Comparison of ENCODE assay signal across 8 cellular contexts in genomic region chr10:84665883-84666463, GRCh38.
DNase-seq lines count a peak whose midpoint lies in the region; ATAC-seq, FAIRE-seq and TF ChIP-seq lines count a peak whose summit lies in the region.

No MANE protein-coding gene starts in this region.

- peak; percentile 52 for TF ChIP-seq CTCF in CD14-positive monocyte (IDR thresholded peaks at IDR 0.05)
- no peak for TF ChIP-seq CTCF in omental fat pad (IDR thresholded peaks at IDR 0.05)

- POLR2A ChIA-PET in activated CD8-positive, alpha-beta T cell treated with anti-CD3 and anti-CD28 coated beads, Interleukin-2, amount 10 ng/mL, durations not matched to agents 7 days and 5 days (lab: Charles Lee), result no interaction called here

- peaks cover 0 to 2% (median 0%) of the 10 kb centered on the region in 7 donors for H3K9me3 Mint-ChIP-seq in CD14-positive monocyte
- H3K9me3 Mint-ChIP-seq in activated CD8-positive, alpha-beta T cell treated with anti-CD3 and anti-CD28 coated beads, Interleukin-2, amount 10 ng/mL, durations not matched to agents 7 days and 5 days (ENCODE audit: insufficient read depth), result no peaks in the 10 kb centered on the region

- no peak overlapping the region for H3K27ac Mint-ChIP-seq in CD14-positive monocyte
- no peak overlapping the region for H3K27ac Mint-ChIP-seq in activated CD8-positive, alpha-beta T cell treated with anti-CD3 and anti-CD28 coated beads, Interleukin-2, amount 10 ng/mL, durations not matched to agents 7 days and 5 days

- no peaks in the 10 kb centered on the region for H3K36me3 Mint-ChIP-seq in CD14-positive monocyte
- H3K36me3 Mint-ChIP-seq in activated CD8-positive, alpha-beta T cell treated with anti-CD3 and anti-CD28 coated beads, Interleukin-2, amount 10 ng/mL, durations not matched to agents 7 days and 5 days (ENCODE audit: low read depth), result no peaks in the 10 kb centered on the region

- DNase-seq in CD14-positive monocyte (ENCODE audit: low spot score), result no peak
- peak; percentile 18 for DNase-seq in GM19239 (ENCODE audit: insufficient read length, low spot score)
- peak; percentile 68 for DNase-seq in HT-29 (ENCODE audit: low spot score)
- peak; percentile 35 for DNase-seq in activated CD8-positive, alpha-beta T cell treated with anti-CD3 and anti-CD28 coated beads, Interleukin-2, amount 10 ng/mL, durations not matched to agents 7 days and 5 days
- DNase-seq in stimulated activated CD4-positive, alpha-beta T cell treated with anti-CD3 and anti-CD28 coated beads, Interleukin-1b, Interleukin-23, amount 100 ng/mL, for 48 hours, result peak; percentile 11
- DNase-seq in NCI-H1092 (lab: John Stamatoyannopoulos, UW), result no peak
- no peak for DNase-seq in AG08396 (ENCODE audit: low spot score)
- DNase-seq in omental fat pad (ENCODE audit: low spot score), result no peak

- H3K4me1 Mint-ChIP-seq in CD14-positive monocyte, result no peaks in the 10 kb centered on the region
- H3K4me1 Mint-ChIP-seq in activated CD8-positive, alpha-beta T cell treated with anti-CD3 and anti-CD28 coated beads, Interleukin-2, amount 10 ng/mL, durations not matched to agents 7 days and 5 days (ENCODE audit: low read depth), result peaks cover 2% of the 10 kb centered on the region

- H3K4me3 Mint-ChIP-seq in CD14-positive monocyte, result no peak overlapping the region
- H3K4me3 Mint-ChIP-seq in activated CD8-positive, alpha-beta T cell treated with anti-CD3 and anti-CD28 coated beads, Interleukin-2, amount 10 ng/mL, durations not matched to agents 7 days and 5 days, result no peak overlapping the region

- no peaks in the 10 kb centered on the region for H3K27me3 Mint-ChIP-seq in CD14-positive monocyte (ENCODE audit: low read depth in 3 of 3)
- peaks cover 3% of the 10 kb centered on the region for H3K27me3 Mint-ChIP-seq in activated CD8-positive, alpha-beta T cell treated with anti-CD3 and anti-CD28 coated beads, Interleukin-2, amount 10 ng/mL, durations not matched to agents 7 days and 5 days (ENCODE audit: low read depth)

- CTCF ChIA-PET in activated CD8-positive, alpha-beta T cell treated with anti-CD3 and anti-CD28 coated beads, Interleukin-2, amount 10 ng/mL, durations not matched to agents 7 days and 5 days (lab: Charles Lee), result interaction anchor here (1.2 kb wide), 1 partner anchor 8 kb away, joined by 3 read pairs; no protein-coding TSS in a partner anchor

- ATAC-seq in activated CD8-positive, alpha-beta T cell treated with anti-CD3 and anti-CD28 coated beads, Interleukin-2, amount 10 ng/mL, durations not matched to agents 7 days and 5 days, result no peak
- ATAC-seq in omental fat pad (ENCODE audit: low FRiP score), result no peak

- FAIRE-seq in GM19239 (lab: Jason Lieb, UNC), result no peak

- intact Hi-C loops in CD14-positive monocyte (cut with micrococcal nuclease), result no loop called here

Comparison
In these comparisons a context has a peak if more than half of its experiments do, and no peak if none do; other contexts are left out.
1. DNase-seq: peak in GM19239 (single experiment), HT-29 (single experiment), activated CD8-positive, alpha-beta T cell treated with anti-CD3 and anti-CD28 coated beads, Interleukin-2, amount 10 ng/mL, durations not matched to agents 7 days and 5 days (single experiment) and stimulated activated CD4-positive, alpha-beta T cell treated with anti-CD3 and anti-CD28 coated beads, Interleukin-1b, Interleukin-23, amount 100 ng/mL, for 48 hours (single experiment); none in CD14-positive monocyte (single experiment), NCI-H1092 (single experiment), AG08396 (single experiment) and omental fat pad (single experiment).